In genomic region chr10:43421201-43421507, GRCh38 we compare ENCODE assay signal across 8 cellular contexts. TPM values are rescaled to one million over a fixed set of nuclear protein-coding genes. Genes with fewer than 3 reads are reported as not detected.
DNase-seq lines count a peak whose midpoint lies in the region; ATAC-seq and TF ChIP-seq lines count a peak whose summit lies in the region.

No MANE protein-coding gene starts in this region.

- H3K9me3 ChIP-seq in SJCRH30 (replicated peaks) (no peaks in the 10 kb centered on the region), fibroblast of lung (ENCODE audit: control insufficient read depth, insufficient read depth, low read depth, low read length) (no peaks in the 10 kb centered on the region)

- POLR2A ChIA-PET in GM10248 (lab: Yijun Ruan, JAX), result interaction anchor here (1.5 kb wide), 1 partner anchor 13 kb away, joined by 3 read pairs; no protein-coding TSS in a partner anchor

- peak; percentile 3 for ATAC-seq in GM18867 (IDR thresholded peaks at IDR 0.05; ENCODE audit: unreplicated experiment)
- ATAC-seq in HG03442 (IDR thresholded peaks at IDR 0.05; ENCODE audit: unreplicated experiment), result no peak

- H3K4me2 ChIP-seq in fibroblast of lung (ENCODE audit: extremely low read depth, insufficient read depth, low read length), result peak overlapping the region; percentile 49

- H3K27me3 ChIP-seq in SJCRH30 (no peaks in the 10 kb centered on the region), fibroblast of lung (ENCODE audit: control insufficient read depth, insufficient read depth, low read length) (no peaks in the 10 kb centered on the region)

- H3K27ac ChIP-seq in SJCRH30, result peak overlapping the region; percentile 54; the same call in 1 of the 2 replicates
- peak overlapping the region; percentile 96 for H3K27ac ChIP-seq in fibroblast of lung (ENCODE audit: insufficient read depth, low read length)

- no peaks in the 10 kb centered on the region for H4K20me1 ChIP-seq in fibroblast of lung (ENCODE audit: control insufficient read depth, extremely low read depth, insufficient read depth, low read length)

- CTCF ChIA-PET in GM10248 (lab: Yijun Ruan, JAX), result interaction anchor here (1.2 to 2.2 kb wide), 3 partner anchors 12 to 16 kb away, joined by 3 to 10 read pairs (median 4); partner anchors contain the start of gene ZNF487

- no peaks in the 10 kb centered on the region for H3K4me1 ChIP-seq in SJCRH30
- peaks cover 7% of the 10 kb centered on the region for H3K4me1 ChIP-seq in fibroblast of lung (ENCODE audit: control insufficient read depth, extremely low read depth, insufficient read depth, low read length)

- peak overlapping the region; percentile 78 for H3K9ac ChIP-seq in fibroblast of lung (ENCODE audit: insufficient read depth, low read length)

- H3K36me3 ChIP-seq in SJCRH30, result no peaks in the 10 kb centered on the region
- H3K36me3 ChIP-seq in fibroblast of lung (ENCODE audit: control insufficient read depth, insufficient read depth, low read length), result no peaks in the 10 kb centered on the region

- peak overlapping the region; percentile 87 for H2AFZ ChIP-seq in fibroblast of lung (ENCODE audit: low read length)

- no peaks in the 10 kb centered on the region for H3K79me2 ChIP-seq in fibroblast of lung (ENCODE audit: control insufficient read depth, insufficient read depth, low read length)

- DNase-seq in SJCRH30, result no peak
- DNase-seq in fibroblast of lung (ENCODE audit: low read depth in 2 of 2), result no peak
- DNase-seq in skeletal muscle cell (ENCODE audit: low read depth), result no peak
- no peak for DNase-seq in GM10248 (ENCODE audit: extremely low spot score)
- no peak for DNase-seq in NCI-H1048 (lab: John Stamatoyannopoulos, UW)
- no peak for DNase-seq in stimulated activated CD4-positive, alpha-beta T cell treated with anti-CD3 and anti-CD28 coated beads, Interleukin-4, amount 100 ng/mL, for 24 hours

- no peak for TF ChIP-seq CTCF in fibroblast of lung (conservative IDR thresholded peaks at IDR 0.05 in 1 of 2, IDR thresholded peaks at IDR 0.05 in 1 of 2; ENCODE audit: low read depth in 1 of 2, low read length in 2 of 2)
- no peak for TF ChIP-seq CTCF in GM10248 (IDR thresholded peaks at IDR 0.05; ENCODE audit: control extremely low read depth, extremely low read depth, low read depth, missing control alignments)

- H3K4me3 ChIP-seq in SJCRH30, result peak overlapping the region; percentile 49
- H3K4me3 ChIP-seq in fibroblast of lung (replicated peaks in 1 of 4; ENCODE audit: control extremely low read depth in 1 of 4, insufficient read depth in 1 of 4, low read depth in 3 of 4, low read length in 4 of 4), result peak overlapping the region; percentile 25 to 63 (median 53)
- peak overlapping the region; percentile 54 for H3K4me3 ChIP-seq in skeletal muscle cell (ENCODE audit: low read depth, low read length)

RNA-seq across cellular contexts. Expression of gene HNRNPF, which starts 12.2 kb away (rescaled TPM):
- total RNA-seq in SJCRH30 (2014; rRNA removed; shearing (Covaris generic)), result 63.2 and 64.7 TPM in 2 replicates
- total RNA-seq in fibroblast of lung, result 217 and 293 TPM in 2 replicates
- 203 and 228 TPM in 2 replicates for polyA plus RNA-seq in fibroblast of lung
- polyA plus RNA-seq in fibroblast of lung (2012), result 143 and 185 TPM in 2 replicates
- 110 and 152 TPM in 2 replicates for polyA minus RNA-seq in fibroblast of lung (ENCODE audit: low replicate concordance)

RNA-seq across cellular contexts. Expression of gene ZNF487, which starts 15.8 kb away (rescaled TPM):
- 0.18 and 0.38 TPM in 2 replicates for total RNA-seq in SJCRH30 (2014; rRNA removed; shearing (Covaris generic))
- 3.3 and 4.0 TPM in 2 replicates for total RNA-seq in fibroblast of lung
- 2.6 and 4.0 TPM in 2 replicates for polyA plus RNA-seq in fibroblast of lung
- 2.7 and 2.9 TPM in 2 replicates for polyA plus RNA-seq in fibroblast of lung (2012)
- polyA minus RNA-seq in fibroblast of lung (ENCODE audit: low replicate concordance), result 0.78 and 37.0 TPM in 2 replicates

RNA-seq across cellular contexts. Expression of gene FXYD4, which starts 49.7 kb away (rescaled TPM):
- not detected in 2 replicates for total RNA-seq in SJCRH30 (2014; rRNA removed; shearing (Covaris generic))
- not detected in 2 replicates for total RNA-seq in fibroblast of lung
- not detected in 2 replicates for polyA plus RNA-seq in fibroblast of lung
- not detected in 2 replicates for polyA plus RNA-seq in fibroblast of lung (2012)
- not detected in 2 replicates for polyA minus RNA-seq in fibroblast of lung (ENCODE audit: low replicate concordance)
